In the genomic region with DNA sequence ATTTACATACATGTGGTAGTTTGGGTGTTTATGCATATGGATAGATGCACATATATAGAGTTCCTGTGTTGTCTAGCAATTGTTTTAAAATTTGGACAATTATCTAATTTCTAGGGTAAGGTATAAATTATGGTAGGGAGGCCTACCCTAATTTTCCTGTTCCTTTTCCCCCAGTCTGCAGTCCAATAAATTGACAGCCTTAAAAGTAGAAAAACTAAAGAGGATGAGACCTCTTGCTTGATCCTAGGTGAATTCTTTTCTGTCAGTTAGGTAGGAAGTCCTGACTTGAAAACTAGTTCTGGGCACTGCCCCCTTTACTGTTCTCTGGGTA, we compare ENCODE assay signal across 8 cellular contexts. TPM values are rescaled to one million over a fixed set of nuclear protein-coding genes. Genes with fewer than 3 reads are reported as not detected.
A peak's percentile ranks its signal among the peaks of the same experiment; 100 is the strongest.
DNase-seq lines count a peak whose midpoint lies in the region; ATAC-seq and TF ChIP-seq lines count a peak whose summit lies in the region.

No MANE protein-coding gene starts in this region.

- ATAC-seq in Panc1, result no peak

- CTCF ChIA-PET in Panc1 (lab: Charles Lee), result interaction anchor here (2.6 kb wide), 1 partner anchor 22 kb away, joined by 12 read pairs; no protein-coding TSS in a partner anchor

- TF ChIP-seq POLR2A in sigmoid colon (IDR thresholded peaks at IDR 0.05), result no peak

- no peak for TF ChIP-seq CTCF in DOHH2 (IDR thresholded peaks at IDR 0.05; ENCODE audit: low read depth, low read length, poor library complexity, severe bottlenecking)
- no peak for TF ChIP-seq CTCF in Panc1 (IDR thresholded peaks at IDR 0.05)
- no peak for TF ChIP-seq CTCF in sigmoid colon (IDR thresholded peaks at IDR 0.05)

- H3K9me3 ChIP-seq in DOHH2 (ENCODE audit: control insufficient read depth, insufficient read depth, low read length) (no peaks in the 10 kb centered on the region), Panc1 (ENCODE audit: control insufficient read depth, insufficient read depth, low read depth, low read length) (no peaks in the 10 kb centered on the region), sigmoid colon (no peaks in the 10 kb centered on the region)

- no peak for TF ChIP-seq EP300 in sigmoid colon (IDR thresholded peaks at IDR 0.05)

- H3K4me3 ChIP-seq in DOHH2 (ENCODE audit: low read length) (peak overlapping the region; percentile 96), Panc1 (ENCODE audit: low read depth in 2 of 2, low read length in 2 of 2) (peak overlapping the region; percentile 34 to 72), sigmoid colon (no peak overlapping the region)

- POLR2A ChIA-PET in Panc1 (lab: Charles Lee), result no interaction called here

- peaks cover 30% of the 10 kb centered on the region for H3K79me2 ChIP-seq in DOHH2 (ENCODE audit: control insufficient read depth, low read length)

- H4K20me1 ChIP-seq in DOHH2 (ENCODE audit: control insufficient read depth, insufficient read depth, low read depth, low read length), result 0 out of 2 replicates have a peak, but pooled peaks cover 3% of the 10 kb centered on the region

- H3K27me3 ChIP-seq in DOHH2 (ENCODE audit: control insufficient read depth, low read length) (no peaks in the 10 kb centered on the region; the same call in 1 of the 2 replicates), Panc1 (ENCODE audit: control insufficient read depth, insufficient read depth, low read length) (no peaks in the 10 kb centered on the region), sigmoid colon (no peaks in the 10 kb centered on the region)

- H3K36me3 ChIP-seq in DOHH2 (ENCODE audit: control insufficient read depth, low read length), result peaks cover 29% of the 10 kb centered on the region
- peaks cover under 1% of the 10 kb centered on the region; the same call in 1 of the 2 replicates for H3K36me3 ChIP-seq in Panc1 (ENCODE audit: control insufficient read depth, insufficient read depth, low read length)
- H3K36me3 ChIP-seq in sigmoid colon, result peaks cover 0 to 12% (median 0%) of the 10 kb centered on the region in 4 donors

- H3K4me2 ChIP-seq in DOHH2 (ENCODE audit: low read length), result peak overlapping the region; percentile 96

- H3K4me1 ChIP-seq in DOHH2 (ENCODE audit: control insufficient read depth, low read length) (peaks cover 44% of the 10 kb centered on the region), Panc1 (ENCODE audit: control insufficient read depth, insufficient read depth, low read length) (peaks cover 20% of the 10 kb centered on the region), sigmoid colon (peaks cover 0 to 43% (median 41%) of the 10 kb centered on the region in 4 donors)

- H3K9me2 ChIP-seq in DOHH2 (replicated peaks; ENCODE audit: control insufficient read depth, low read length), result no peaks in the 10 kb centered on the region

- DNase-seq in Panc1 (ENCODE audit: low read depth, low spot score) (no peak), epithelial cell of prostate (ENCODE audit: low read depth, low spot score) (no peak), sigmoid colon (no peak), SKM-1 treated with dmso at 0.1 percent for 144 hours (lab: John Stamatoyannopoulos, UW; ENCODE audit: unreplicated experiment) (no peak), medulla oblongata (ENCODE audit: extremely low spot score) (no peak)
- no peak for DNase-seq in stimulated activated CD4-positive, alpha-beta T cell treated with anti-CD3 and anti-CD28 coated beads, Interleukin-2, amount 100 ng/mL, for 48 hours
- no peak for DNase-seq in effector CD4-positive, alpha-beta T cell

- in situ Hi-C loops in Panc1 (cut with HindIII; ENCODE audit: low pct_unique_long_range_greater_than_20kb, low sequenced_read_pairs), result no loop called here

- BruUV-seq in Panc1 (replicated peaks; lab: Mats Ljungman, UMichigan), result no TSS peak

- intact Hi-C loops in Panc1 (cut with micrococcal nuclease; ENCODE audit: unreplicated experiment), result no loop called here
- intact Hi-C loops in sigmoid colon (cut with DNase I), result loop anchor here (5.0 to 10.0 kb wide), 5 partner anchors 103 to 1160 kb away; a partner anchor contains a TSS

- peak overlapping the region; percentile 97 for H3K27ac ChIP-seq in DOHH2 (ENCODE audit: low read depth, low read length)
- peak overlapping the region; percentile 99 for H3K27ac ChIP-seq in Panc1 (ENCODE audit: low read length)
- H3K27ac ChIP-seq in epithelial cell of prostate, result peak overlapping the region; percentile 97
- H3K27ac ChIP-seq in sigmoid colon, result peak overlapping the region; percentile 98 to 100 (median 99)

- H3F3A ChIP-seq in DOHH2 (ENCODE audit: control insufficient read depth, insufficient read depth), result peaks cover 26% of the 10 kb centered on the region

RNA-seq across cellular contexts. Expression of a gene that starts 2.1 kb away (rescaled TPM):
- 25.9 TPM for total RNA-seq in Panc1 (2021; ENCODE audit: unreplicated experiment)
- 34.2 TPM for polyA plus RNA-seq in Panc1 (2012; ENCODE audit: insufficient read length)
- total RNA-seq in sigmoid colon, result 100 to 1,000 TPM in 1 of 4 donors, 10 to 100 TPM in 3; 52.5 to 106 (median 81.3) TPM
- polyA plus RNA-seq in sigmoid colon, result 10 to 100 TPM; 36.8 to 47.1 (median 43.8) TPM

RNA-seq across cellular contexts. Expression of a gene that starts 19.1 kb away (rescaled TPM):
- 0.82 TPM for total RNA-seq in Panc1 (2021; ENCODE audit: unreplicated experiment)
- 0.61 TPM for polyA plus RNA-seq in Panc1 (2012; ENCODE audit: insufficient read length)
- under 1 TPM in 1 of 4 donors, not detected in 3; 0.36 TPM for total RNA-seq in sigmoid colon
- under 1 TPM in 1 of 3 donors, not detected in 2; 0.98 TPM for polyA plus RNA-seq in sigmoid colon

Comparison
In these comparisons a context has a peak if more than half of its experiments do, and no peak if none do; other contexts are left out.
1. H3K4me3 ChIP-seq: peak in DOHH2 (single experiment) and Panc1 (2 of 2); none in sigmoid colon (0 of 4).
2. Peak in every context shown above with its lines, with median percentiles within 50 percentile points of each other: H3K27ac ChIP-seq.